ENCODE assay signal across 30 cellular contexts in the genomic region with DNA sequence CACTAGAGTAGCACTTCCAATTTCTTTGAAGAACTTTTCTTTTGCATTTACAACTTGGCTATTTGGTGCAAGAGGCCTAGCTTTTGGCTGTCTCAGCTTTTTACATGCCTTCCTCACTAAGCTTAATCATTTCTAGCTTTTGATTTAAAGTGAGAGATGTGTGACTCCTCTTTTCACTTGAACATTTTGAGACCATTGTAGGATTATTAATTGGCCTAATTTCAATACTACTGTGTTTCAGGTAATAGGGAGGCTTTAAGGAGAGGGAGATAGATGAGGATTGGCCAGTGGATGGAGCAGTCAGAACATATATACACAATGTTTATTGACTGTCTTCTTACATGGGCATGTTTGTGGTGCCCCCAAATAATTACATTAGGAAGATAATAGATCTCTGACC.
DNase-seq lines count a peak whose midpoint lies in the region; ATAC-seq lines count a peak whose summit lies in the region.
"Had no signal": no experiment of that assay in that cellular context is flagged by ENCODE, and none has a peak within 500 bp of the region (broad histone marks: within the 10 kb centered on the region; RNA-seq: fewer than 3 reads in every experiment).

No MANE protein-coding gene starts in this region.

- no peak overlapping the region for H3K27ac Mint-ChIP-seq in activated CD4-positive, alpha-beta T cell treated with anti-CD3 and anti-CD28 coated beads for 36 hours
- H3K27ac Mint-ChIP-seq in activated CD4-positive, alpha-beta T cell treated with anti-CD3 and anti-CD28 coated beads, Interleukin-2, amount 10 ng/mL, durations not matched to agents 24 days and 14 days = no peak overlapping the region
- no peak overlapping the region for H3K27ac Mint-ChIP-seq in activated T-cell treated with anti-CD3 and anti-CD28 coated beads, Interleukin-2, amount 50 U/mL, for 72 hours
- no peak overlapping the region for H3K27ac Mint-ChIP-seq in activated T-helper 17 cell treated with anti-CD3 and anti-CD28 coated beads, Interleukin-2, amount 50 U/mL, for 72 hours
- H3K27ac Mint-ChIP-seq in stimulated activated effector memory CD8-positive, alpha-beta T cell treated with anti-CD3 and anti-CD28 coated beads, Interleukin-12 subunit alpha, Interleukin-12 subunit beta, amount 100 ng/mL, for 72 hours = no peak overlapping the region
- H3K27ac Mint-ChIP-seq in activated naive CD4-positive, alpha-beta T cell treated with anti-CD3 and anti-CD28 coated beads, Interleukin-2, amount 10 ng/mL, durations not matched to agents 7 days and 5 days = no peak overlapping the region
- H3K27ac Mint-ChIP-seq: B cell; CD14-positive monocyte; CD4-positive, alpha-beta memory T cell; CD4-positive, alpha-beta T cell; CD4-positive, CD25-positive, alpha-beta regulatory T cell; CD8-positive, alpha-beta T cell had no signal

- peaks cover 20% of the 10 kb centered on the region for H3K4me1 Mint-ChIP-seq in activated CD4-positive, alpha-beta T cell treated with anti-CD3 and anti-CD28 coated beads for 36 hours
- peaks cover 13% of the 10 kb centered on the region for H3K4me1 Mint-ChIP-seq in activated CD4-positive, alpha-beta T cell treated with anti-CD3 and anti-CD28 coated beads, Interleukin-2, amount 10 ng/mL, durations not matched to agents 24 days and 14 days
- peaks cover 38% of the 10 kb centered on the region for H3K4me1 Mint-ChIP-seq in activated T-cell treated with anti-CD3 and anti-CD28 coated beads, Interleukin-2, amount 50 U/mL, for 72 hours (ENCODE audit: low read depth)
- H3K4me1 Mint-ChIP-seq in activated T-helper 17 cell treated with anti-CD3 and anti-CD28 coated beads, Interleukin-2, amount 50 U/mL, for 72 hours = peaks cover 10% of the 10 kb centered on the region
- peaks cover 20% of the 10 kb centered on the region for H3K4me1 Mint-ChIP-seq in stimulated activated effector memory CD8-positive, alpha-beta T cell treated with anti-CD3 and anti-CD28 coated beads, Interleukin-12 subunit alpha, Interleukin-12 subunit beta, amount 100 ng/mL, for 72 hours
- H3K4me1 Mint-ChIP-seq in activated naive CD4-positive, alpha-beta T cell treated with anti-CD3 and anti-CD28 coated beads, Interleukin-2, amount 10 ng/mL, durations not matched to agents 7 days and 5 days = peaks cover 16% of the 10 kb centered on the region
- H3K4me1 Mint-ChIP-seq: B cell had no signal

- no peak overlapping the region for H3K4me3 Mint-ChIP-seq in activated CD4-positive, alpha-beta T cell treated with anti-CD3 and anti-CD28 coated beads for 36 hours
- H3K4me3 Mint-ChIP-seq in activated CD4-positive, alpha-beta T cell treated with anti-CD3 and anti-CD28 coated beads, Interleukin-2, amount 10 ng/mL, durations not matched to agents 24 days and 14 days = no peak overlapping the region
- H3K4me3 Mint-ChIP-seq in activated T-cell treated with anti-CD3 and anti-CD28 coated beads, Interleukin-2, amount 50 U/mL, for 72 hours = peak overlapping the region in 1 of 2 donors; percentile 44
- H3K4me3 Mint-ChIP-seq in activated T-helper 17 cell treated with anti-CD3 and anti-CD28 coated beads, Interleukin-2, amount 50 U/mL, for 72 hours = no peak overlapping the region
- H3K4me3 Mint-ChIP-seq in stimulated activated effector memory CD8-positive, alpha-beta T cell treated with anti-CD3 and anti-CD28 coated beads, Interleukin-12 subunit alpha, Interleukin-12 subunit beta, amount 100 ng/mL, for 72 hours = no peak overlapping the region
- H3K4me3 Mint-ChIP-seq in activated naive CD4-positive, alpha-beta T cell treated with anti-CD3 and anti-CD28 coated beads, Interleukin-2, amount 10 ng/mL, durations not matched to agents 7 days and 5 days = no peak overlapping the region
- H3K4me3 Mint-ChIP-seq: B cell; CD14-positive monocyte; CD4-positive, alpha-beta memory T cell; CD4-positive, alpha-beta T cell; CD4-positive, CD25-positive, alpha-beta regulatory T cell; CD8-positive, alpha-beta memory T cell; CD8-positive, alpha-beta T cell had no signal

- intact Hi-C loops in activated CD4-positive, alpha-beta T cell treated with anti-CD3 and anti-CD28 coated beads for 36 hours (cut with DNase I, micrococcal nuclease) = loop anchor here in 1 of 2 experiments (1.0 kb wide), 1 partner anchor 10 kb away; no protein-coding TSS in a partner anchor
- intact Hi-C loops in activated CD4-positive, alpha-beta T cell treated with anti-CD3 and anti-CD28 coated beads, Interleukin-2, amount 10 ng/mL, durations not matched to agents 24 days and 14 days (cut with micrococcal nuclease) = no loop called here

- peak; percentile 31 for ATAC-seq in activated CD4-positive, alpha-beta T cell treated with anti-CD3 and anti-CD28 coated beads for 36 hours
- ATAC-seq in activated T-cell treated with anti-CD3 and anti-CD28 coated beads, Interleukin-2, amount 50 U/mL, for 72 hours (replicated peaks in 1 of 2) = peak; percentile 28 to 43
- ATAC-seq in activated T-helper 17 cell treated with anti-CD3 and anti-CD28 coated beads, Interleukin-2, amount 50 U/mL, for 72 hours (replicated peaks) = peak; percentile 56
- peak; percentile 57 for ATAC-seq in stimulated activated effector memory CD8-positive, alpha-beta T cell treated with anti-CD3 and anti-CD28 coated beads, Interleukin-12 subunit alpha, Interleukin-12 subunit beta, amount 100 ng/mL, for 72 hours
- ATAC-seq: CD8-positive, alpha-beta T cell had no signal

- no peak for DNase-seq in activated CD4-positive, alpha-beta T cell treated with anti-CD3 and anti-CD28 coated beads for 36 hours
- DNase-seq in activated CD4-positive, alpha-beta T cell treated with anti-CD3 and anti-CD28 coated beads, Interleukin-2, amount 10 ng/mL, durations not matched to agents 24 days and 14 days = no peak
- no peak for DNase-seq in activated T-cell treated with anti-CD3 and anti-CD28 coated beads, Interleukin-2, amount 50 U/mL, for 72 hours
- no peak for DNase-seq in activated T-cell treated with anti-CD3 and anti-CD28 coated beads, Interleukin-2, amount 50 U/mL, for 48 hours
- DNase-seq in stimulated activated effector memory CD8-positive, alpha-beta T cell treated with anti-CD3 and anti-CD28 coated beads, Interleukin-12 subunit alpha, Interleukin-12 subunit beta, amount 100 ng/mL, for 72 hours (ENCODE audit: low spot score in 2 of 2) = no peak
- DNase-seq in activated naive CD4-positive, alpha-beta T cell treated with anti-CD3 and anti-CD28 coated beads, Interleukin-2, amount 10 ng/mL, durations not matched to agents 7 days and 5 days = no peak
- no peak for DNase-seq in NCI-H2227 treated with DMSO at 0.1 percent for 48 hours (lab: John Stamatoyannopoulos, UW)
- DNase-seq: 8988T; ACHN; AML-193; BE2C; C1 segment of cervical spinal cord; Caco-2; Calu3; CD4-positive, alpha-beta memory T cell; CD4-positive, alpha-beta T cell; CD4-positive, CD25-positive, alpha-beta regulatory T cell; CD8-positive, alpha-beta memory T cell; CD8-positive, alpha-beta T cell; COR-L47; DMS 273 treated with DMSO at 0.1 percent for 48 hours; DMS153; DMS53; DMS79; DMS79 treated with DMSO at 0.1 percent for 48 hours; DND-41; EL had no signal

- peaks cover 3% of the 10 kb centered on the region for H3K36me3 Mint-ChIP-seq in activated CD4-positive, alpha-beta T cell treated with anti-CD3 and anti-CD28 coated beads for 36 hours (ENCODE audit: low read depth)
- peaks cover 3% of the 10 kb centered on the region for H3K36me3 Mint-ChIP-seq in activated CD4-positive, alpha-beta T cell treated with anti-CD3 and anti-CD28 coated beads, Interleukin-2, amount 10 ng/mL, durations not matched to agents 24 days and 14 days (ENCODE audit: low read depth)
- peaks cover 5 to 11% of the 10 kb centered on the region in 2 donors for H3K36me3 Mint-ChIP-seq in activated T-cell treated with anti-CD3 and anti-CD28 coated beads, Interleukin-2, amount 50 U/mL, for 72 hours (ENCODE audit: insufficient read depth in 2 of 2)
- no peaks in the 10 kb centered on the region for H3K36me3 Mint-ChIP-seq in activated T-helper 17 cell treated with anti-CD3 and anti-CD28 coated beads, Interleukin-2, amount 50 U/mL, for 72 hours (ENCODE audit: low read depth)
- H3K36me3 Mint-ChIP-seq in stimulated activated effector memory CD8-positive, alpha-beta T cell treated with anti-CD3 and anti-CD28 coated beads, Interleukin-12 subunit alpha, Interleukin-12 subunit beta, amount 100 ng/mL, for 72 hours = no peaks in the 10 kb centered on the region
- H3K36me3 Mint-ChIP-seq in activated naive CD4-positive, alpha-beta T cell treated with anti-CD3 and anti-CD28 coated beads, Interleukin-2, amount 10 ng/mL, durations not matched to agents 7 days and 5 days = peaks cover 5% of the 10 kb centered on the region
- H3K36me3 Mint-ChIP-seq: CD14-positive monocyte; CD4-positive, CD25-positive, alpha-beta regulatory T cell; CD8-positive, alpha-beta T cell had no signal

- POLR2A ChIA-PET in activated CD4-positive, alpha-beta T cell treated with anti-CD3 and anti-CD28 coated beads for 36 hours (lab: Charles Lee) = no interaction called here

- peaks cover 3% of the 10 kb centered on the region for H3K27me3 Mint-ChIP-seq in activated CD4-positive, alpha-beta T cell treated with anti-CD3 and anti-CD28 coated beads for 36 hours
- H3K27me3 Mint-ChIP-seq in activated CD4-positive, alpha-beta T cell treated with anti-CD3 and anti-CD28 coated beads, Interleukin-2, amount 10 ng/mL, durations not matched to agents 24 days and 14 days = peaks cover 2% of the 10 kb centered on the region
- H3K27me3 Mint-ChIP-seq in activated T-cell treated with anti-CD3 and anti-CD28 coated beads, Interleukin-2, amount 50 U/mL, for 72 hours (ENCODE audit: low read depth) = peaks cover 7% of the 10 kb centered on the region
- peaks cover 21% of the 10 kb centered on the region for H3K27me3 Mint-ChIP-seq in activated T-helper 17 cell treated with anti-CD3 and anti-CD28 coated beads, Interleukin-2, amount 50 U/mL, for 72 hours
- H3K27me3 Mint-ChIP-seq in activated naive CD4-positive, alpha-beta T cell treated with anti-CD3 and anti-CD28 coated beads, Interleukin-2, amount 10 ng/mL, durations not matched to agents 7 days and 5 days = peaks cover 17% of the 10 kb centered on the region

- peaks cover 7% of the 10 kb centered on the region for H3K9me3 Mint-ChIP-seq in activated CD4-positive, alpha-beta T cell treated with anti-CD3 and anti-CD28 coated beads for 36 hours (ENCODE audit: low read depth)
- H3K9me3 Mint-ChIP-seq in activated CD4-positive, alpha-beta T cell treated with anti-CD3 and anti-CD28 coated beads, Interleukin-2, amount 10 ng/mL, durations not matched to agents 24 days and 14 days = peaks cover 8% of the 10 kb centered on the region
- H3K9me3 Mint-ChIP-seq in activated T-cell treated with anti-CD3 and anti-CD28 coated beads, Interleukin-2, amount 50 U/mL, for 72 hours = no peaks in the 10 kb centered on the region
- H3K9me3 Mint-ChIP-seq in activated T-helper 17 cell treated with anti-CD3 and anti-CD28 coated beads, Interleukin-2, amount 50 U/mL, for 72 hours = peaks cover 8% of the 10 kb centered on the region
- peaks cover 4% of the 10 kb centered on the region for H3K9me3 Mint-ChIP-seq in stimulated activated effector memory CD8-positive, alpha-beta T cell treated with anti-CD3 and anti-CD28 coated beads, Interleukin-12 subunit alpha, Interleukin-12 subunit beta, amount 100 ng/mL, for 72 hours
- H3K9me3 Mint-ChIP-seq in activated naive CD4-positive, alpha-beta T cell treated with anti-CD3 and anti-CD28 coated beads, Interleukin-2, amount 10 ng/mL, durations not matched to agents 7 days and 5 days = peaks cover 17% of the 10 kb centered on the region

- CTCF ChIA-PET in activated CD4-positive, alpha-beta T cell treated with anti-CD3 and anti-CD28 coated beads for 36 hours (lab: Charles Lee) = interaction anchor here (0.6 to 5.5 kb wide), 4 partner anchors 11 to 774 kb away, joined by 3 to 84 read pairs (median 4); no protein-coding TSS in a partner anchor
- CTCF ChIA-PET in activated naive CD4-positive, alpha-beta T cell treated with anti-CD3 and anti-CD28 coated beads, Interleukin-2, amount 10 ng/mL, durations not matched to agents 7 days and 5 days (lab: Charles Lee) = interaction anchor here (0.9 to 6.9 kb wide), 7 partner anchors 10 to 57 kb away, joined by 3 to 167 read pairs (median 7); no protein-coding TSS in a partner anchor
